1 cellular context compared by ENCODE assay signal in the genomic region with DNA sequence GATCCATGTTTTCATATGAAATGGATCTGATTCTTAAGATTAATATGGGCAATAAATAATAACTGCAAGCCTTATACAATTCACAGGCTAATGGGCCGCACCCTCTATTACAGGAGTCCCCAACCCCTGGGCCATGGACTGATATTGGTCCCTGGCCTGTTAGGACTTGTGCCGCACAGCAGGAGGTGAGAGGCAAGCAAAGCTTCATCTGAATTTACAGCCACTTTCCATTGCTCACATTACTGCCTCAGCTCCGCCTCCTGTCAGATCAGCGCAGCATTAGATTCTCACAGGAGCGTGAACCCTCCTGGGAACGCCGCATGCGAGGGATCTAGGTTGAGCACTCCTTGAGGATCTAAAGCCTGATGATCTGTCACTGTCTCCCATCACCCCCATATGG.
TF ChIP-seq lines count a peak whose summit lies in the region.

No MANE protein-coding gene starts in this region.

TF ChIP-seq in HEK293, 187 proteins besides CTCF, POLR2A, EP300 and RAD21 (continues in another document):
- TF ChIP-seq KLF9 (tag by site-specific recombination; IDR thresholded peaks at IDR 0.05; ENCODE audit: low read depth): peak; percentile 72
- TF ChIP-seq BCL11A (tag by site-specific recombination; IDR thresholded peaks at IDR 0.05; ENCODE audit: low read depth): peak; percentile 88
- no peak for TF ChIP-seq ZNF354C (tag by site-specific recombination; IDR thresholded peaks at IDR 0.05; ENCODE audit: borderline replicate concordance, low read depth)
- TF ChIP-seq ZNF391 (tag by site-specific recombination; IDR thresholded peaks at IDR 0.05; ENCODE audit: borderline replicate concordance, low read depth): peak; percentile 87; the same call in 1 of the 2 replicates
- TF ChIP-seq ZNF549 (tag by site-specific recombination; IDR thresholded peaks at IDR 0.05): no peak
- no peak for TF ChIP-seq ZNF837 (tag by site-specific recombination; IDR thresholded peaks at IDR 0.05)
- TF ChIP-seq SALL2 (tag by site-specific recombination; IDR thresholded peaks at IDR 0.05; ENCODE audit: borderline replicate concordance): no peak
- TF ChIP-seq ZNF707 (tag by site-specific recombination; IDR thresholded peaks at IDR 0.05): no peak
- TF ChIP-seq ZNF521 (tag by site-specific recombination; IDR thresholded peaks at IDR 0.05): no peak
- TF ChIP-seq ZFP69B (tag by site-specific recombination; IDR thresholded peaks at IDR 0.05): peak; percentile 69
- no peak for TF ChIP-seq ZNF514 (tag by site-specific recombination; IDR thresholded peaks at IDR 0.05)
- no peak for TF ChIP-seq ZNF426 (tag by site-specific recombination; IDR thresholded peaks at IDR 0.05)
- TF ChIP-seq ZNF292 (tag by site-specific recombination; IDR thresholded peaks at IDR 0.05; ENCODE audit: borderline replicate concordance, low read depth): no peak
- no peak for TF ChIP-seq ZNF23 (tag by site-specific recombination; IDR thresholded peaks at IDR 0.05; ENCODE audit: borderline replicate concordance)
- no peak for TF ChIP-seq ZNF585B (tag by site-specific recombination; IDR thresholded peaks at IDR 0.05)
- TF ChIP-seq, protein P1, sequence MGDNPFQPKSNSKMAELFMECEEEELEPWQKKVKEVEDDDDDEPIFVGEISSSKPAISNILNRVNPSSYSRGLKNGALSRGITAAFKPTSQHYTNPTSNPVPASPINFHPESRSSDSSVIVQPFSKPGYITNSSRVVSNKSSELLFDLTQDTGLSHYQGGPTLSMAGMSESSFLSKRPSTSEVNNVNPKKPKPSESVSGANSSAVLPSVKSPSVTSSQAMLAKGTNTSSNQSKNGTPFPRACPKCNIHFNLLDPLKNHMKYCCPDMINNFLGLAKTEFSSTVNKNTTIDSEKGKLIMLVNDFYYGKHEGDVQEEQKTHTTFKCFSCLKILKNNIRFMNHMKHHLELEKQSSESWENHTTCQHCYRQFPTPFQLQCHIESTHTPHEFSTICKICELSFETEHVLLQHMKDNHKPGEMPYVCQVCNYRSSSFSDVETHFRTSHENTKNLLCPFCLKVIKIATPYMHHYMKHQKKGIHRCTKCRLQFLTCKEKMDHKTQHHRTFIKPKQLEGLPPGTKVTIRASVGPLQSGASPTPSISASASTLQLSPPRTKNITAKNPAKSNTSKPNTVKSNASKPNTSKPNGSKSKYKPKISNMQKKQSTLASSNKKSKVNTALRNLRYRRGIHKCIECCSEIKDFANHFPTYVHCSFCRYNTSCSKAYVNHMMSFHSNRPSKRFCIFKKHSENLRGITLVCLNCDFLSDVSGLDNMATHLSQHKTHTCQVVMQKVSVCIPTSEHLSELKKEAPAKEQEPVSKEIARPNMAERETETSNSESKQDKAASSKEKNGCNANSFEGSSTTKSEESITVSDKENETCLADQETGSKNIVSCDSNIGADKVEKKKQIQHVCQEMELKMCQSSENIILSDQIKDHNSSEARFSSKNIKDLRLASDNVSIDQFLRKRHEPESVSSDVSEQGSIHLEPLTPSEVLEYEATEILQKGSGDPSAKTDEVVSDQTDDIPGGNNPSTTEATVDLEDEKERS (tag by site-specific recombination; IDR thresholded peaks at IDR 0.05): no peak
- TF ChIP-seq ZNF366 (tag by site-specific recombination; conservative IDR thresholded peaks at IDR 0.05): peak; percentile 89
- TF ChIP-seq ZNF830 (tag by site-specific recombination; IDR thresholded peaks at IDR 0.05; ENCODE audit: low read depth): no peak
- TF ChIP-seq ZBTB21 (tag by site-specific recombination; IDR thresholded peaks at IDR 0.05): 0 out of 2 replicates have a peak, but pooled peaks have one; percentile 62
- TF ChIP-seq, protein P2, sequence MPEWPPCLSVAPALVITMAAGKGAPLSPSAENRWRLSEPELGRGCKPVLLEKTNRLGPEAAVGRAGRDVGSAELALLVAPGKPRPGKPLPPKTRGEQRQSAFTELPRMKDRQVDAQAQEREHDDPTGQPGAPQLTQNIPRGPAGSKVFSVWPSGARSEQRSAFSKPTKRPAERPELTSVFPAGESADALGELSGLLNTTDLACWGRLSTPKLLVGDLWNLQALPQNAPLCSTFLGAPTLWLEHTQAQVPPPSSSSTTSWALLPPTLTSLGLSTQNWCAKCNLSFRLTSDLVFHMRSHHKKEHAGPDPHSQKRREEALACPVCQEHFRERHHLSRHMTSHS (tag by site-specific recombination; IDR thresholded peaks at IDR 0.05): peak; percentile 70
- TF ChIP-seq HOXA7 (CRISPR knock-in tag; IDR thresholded peaks at IDR 0.05; ENCODE audit: borderline replicate concordance): no peak
- no peak for TF ChIP-seq ZNF76 (tag by site-specific recombination; IDR thresholded peaks at IDR 0.05; ENCODE audit: borderline replicate concordance, low read depth)
- no peak for TF ChIP-seq HOXC10 (CRISPR knock-in tag; IDR thresholded peaks at IDR 0.05)
- TF ChIP-seq, protein P3, sequence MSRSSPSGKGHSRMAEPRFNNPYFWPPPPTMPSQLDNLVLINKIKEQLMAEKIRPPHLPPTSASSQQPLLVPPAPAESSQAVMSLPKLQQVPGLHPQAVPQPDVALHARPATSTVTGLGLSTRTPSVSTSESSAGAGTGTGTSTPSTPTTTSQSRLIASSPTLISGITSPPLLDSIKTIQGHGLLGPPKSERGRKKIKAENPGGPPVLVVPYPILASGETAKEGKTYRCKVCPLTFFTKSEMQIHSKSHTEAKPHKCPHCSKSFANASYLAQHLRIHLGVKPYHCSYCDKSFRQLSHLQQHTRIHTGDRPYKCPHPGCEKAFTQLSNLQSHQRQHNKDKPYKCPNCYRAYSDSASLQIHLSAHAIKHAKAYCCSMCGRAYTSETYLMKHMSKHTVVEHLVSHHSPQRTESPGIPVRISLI (tag by site-specific recombination; IDR thresholded peaks at IDR 0.05): no peak
- no peak for TF ChIP-seq ZNF112 (tag by site-specific recombination; IDR thresholded peaks at IDR 0.05)
- no peak for TF ChIP-seq YY2 (tag by site-specific recombination; IDR thresholded peaks at IDR 0.05)
- TF ChIP-seq, protein P4, sequence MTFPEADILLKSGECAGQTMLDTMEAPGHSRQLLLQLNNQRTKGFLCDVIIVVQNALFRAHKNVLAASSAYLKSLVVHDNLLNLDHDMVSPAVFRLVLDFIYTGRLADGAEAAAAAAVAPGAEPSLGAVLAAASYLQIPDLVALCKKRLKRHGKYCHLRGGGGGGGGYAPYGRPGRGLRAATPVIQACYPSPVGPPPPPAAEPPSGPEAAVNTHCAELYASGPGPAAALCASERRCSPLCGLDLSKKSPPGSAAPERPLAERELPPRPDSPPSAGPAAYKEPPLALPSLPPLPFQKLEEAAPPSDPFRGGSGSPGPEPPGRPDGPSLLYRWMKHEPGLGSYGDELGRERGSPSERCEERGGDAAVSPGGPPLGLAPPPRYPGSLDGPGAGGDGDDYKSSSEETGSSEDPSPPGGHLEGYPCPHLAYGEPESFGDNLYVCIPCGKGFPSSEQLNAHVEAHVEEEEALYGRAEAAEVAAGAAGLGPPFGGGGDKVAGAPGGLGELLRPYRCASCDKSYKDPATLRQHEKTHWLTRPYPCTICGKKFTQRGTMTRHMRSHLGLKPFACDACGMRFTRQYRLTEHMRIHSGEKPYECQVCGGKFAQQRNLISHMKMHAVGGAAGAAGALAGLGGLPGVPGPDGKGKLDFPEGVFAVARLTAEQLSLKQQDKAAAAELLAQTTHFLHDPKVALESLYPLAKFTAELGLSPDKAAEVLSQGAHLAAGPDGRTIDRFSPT (tag by site-specific recombination; IDR thresholded peaks at IDR 0.05): peak; percentile 98
- TF ChIP-seq GLI2 (tag by site-specific recombination; IDR thresholded peaks at IDR 0.05; ENCODE audit: borderline replicate concordance, low read depth): peak; percentile 75; the same call in 1 of the 2 replicates
- TF ChIP-seq KLF7 (tag by site-specific recombination; IDR thresholded peaks at IDR 0.05; ENCODE audit: borderline replicate concordance): peak; percentile 98
- TF ChIP-seq, protein P5, sequence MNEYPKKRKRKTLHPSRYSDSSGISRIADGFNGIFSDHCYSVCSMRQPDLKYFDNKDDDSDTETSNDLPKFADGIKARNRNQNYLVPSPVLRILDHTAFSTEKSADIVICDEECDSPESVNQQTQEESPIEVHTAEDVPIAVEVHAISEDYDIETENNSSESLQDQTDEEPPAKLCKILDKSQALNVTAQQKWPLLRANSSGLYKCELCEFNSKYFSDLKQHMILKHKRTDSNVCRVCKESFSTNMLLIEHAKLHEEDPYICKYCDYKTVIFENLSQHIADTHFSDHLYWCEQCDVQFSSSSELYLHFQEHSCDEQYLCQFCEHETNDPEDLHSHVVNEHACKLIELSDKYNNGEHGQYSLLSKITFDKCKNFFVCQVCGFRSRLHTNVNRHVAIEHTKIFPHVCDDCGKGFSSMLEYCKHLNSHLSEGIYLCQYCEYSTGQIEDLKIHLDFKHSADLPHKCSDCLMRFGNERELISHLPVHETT (tag by site-specific recombination; IDR thresholded peaks at IDR 0.05): peak; percentile 77
- TF ChIP-seq ZNF544 (tag by site-specific recombination; IDR thresholded peaks at IDR 0.05): no peak
- no peak for TF ChIP-seq ZNF16 (tag by site-specific recombination; IDR thresholded peaks at IDR 0.05; ENCODE audit: low read depth)
- TF ChIP-seq, protein P6, sequence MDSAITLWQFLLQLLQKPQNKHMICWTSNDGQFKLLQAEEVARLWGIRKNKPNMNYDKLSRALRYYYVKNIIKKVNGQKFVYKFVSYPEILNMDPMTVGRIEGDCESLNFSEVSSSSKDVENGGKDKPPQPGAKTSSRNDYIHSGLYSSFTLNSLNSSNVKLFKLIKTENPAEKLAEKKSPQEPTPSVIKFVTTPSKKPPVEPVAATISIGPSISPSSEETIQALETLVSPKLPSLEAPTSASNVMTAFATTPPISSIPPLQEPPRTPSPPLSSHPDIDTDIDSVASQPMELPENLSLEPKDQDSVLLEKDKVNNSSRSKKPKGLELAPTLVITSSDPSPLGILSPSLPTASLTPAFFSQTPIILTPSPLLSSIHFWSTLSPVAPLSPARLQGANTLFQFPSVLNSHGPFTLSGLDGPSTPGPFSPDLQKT (IDR thresholded peaks at IDR 0.05; ENCODE audit: borderline replicate concordance, low read depth, low read length): no peak
- TF ChIP-seq ZFP41 (tag by site-specific recombination; IDR thresholded peaks at IDR 0.05; ENCODE audit: borderline replicate concordance): no peak
- TF ChIP-seq ZNF174 (tag by site-specific recombination; IDR thresholded peaks at IDR 0.05): no peak
- TF ChIP-seq, protein P7, sequence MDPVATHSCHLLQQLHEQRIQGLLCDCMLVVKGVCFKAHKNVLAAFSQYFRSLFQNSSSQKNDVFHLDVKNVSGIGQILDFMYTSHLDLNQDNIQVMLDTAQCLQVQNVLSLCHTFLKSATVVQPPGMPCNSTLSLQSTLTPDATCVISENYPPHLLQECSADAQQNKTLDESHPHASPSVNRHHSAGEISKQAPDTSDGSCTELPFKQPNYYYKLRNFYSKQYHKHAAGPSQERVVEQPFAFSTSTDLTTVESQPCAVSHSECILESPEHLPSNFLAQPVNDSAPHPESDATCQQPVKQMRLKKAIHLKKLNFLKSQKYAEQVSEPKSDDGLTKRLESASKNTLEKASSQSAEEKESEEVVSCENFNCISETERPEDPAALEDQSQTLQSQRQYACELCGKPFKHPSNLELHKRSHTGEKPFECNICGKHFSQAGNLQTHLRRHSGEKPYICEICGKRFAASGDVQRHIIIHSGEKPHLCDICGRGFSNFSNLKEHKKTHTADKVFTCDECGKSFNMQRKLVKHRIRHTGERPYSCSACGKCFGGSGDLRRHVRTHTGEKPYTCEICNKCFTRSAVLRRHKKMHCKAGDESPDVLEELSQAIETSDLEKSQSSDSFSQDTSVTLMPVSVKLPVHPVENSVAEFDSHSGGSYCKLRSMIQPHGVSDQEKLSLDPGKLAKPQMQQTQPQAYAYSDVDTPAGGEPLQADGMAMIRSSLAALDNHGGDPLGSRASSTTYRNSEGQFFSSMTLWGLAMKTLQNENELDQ (tag by site-specific recombination; IDR thresholded peaks at IDR 0.05; ENCODE audit: low read depth): no peak
- no peak for TF ChIP-seq ZNF133 (tag by site-specific recombination; IDR thresholded peaks at IDR 0.05)
- no peak for TF ChIP-seq ZNF121 (tag by site-specific recombination; IDR thresholded peaks at IDR 0.05)
- TF ChIP-seq KLF1 (tag by site-specific recombination; IDR thresholded peaks at IDR 0.05): peak; percentile 96
- TF ChIP-seq, protein P8, sequence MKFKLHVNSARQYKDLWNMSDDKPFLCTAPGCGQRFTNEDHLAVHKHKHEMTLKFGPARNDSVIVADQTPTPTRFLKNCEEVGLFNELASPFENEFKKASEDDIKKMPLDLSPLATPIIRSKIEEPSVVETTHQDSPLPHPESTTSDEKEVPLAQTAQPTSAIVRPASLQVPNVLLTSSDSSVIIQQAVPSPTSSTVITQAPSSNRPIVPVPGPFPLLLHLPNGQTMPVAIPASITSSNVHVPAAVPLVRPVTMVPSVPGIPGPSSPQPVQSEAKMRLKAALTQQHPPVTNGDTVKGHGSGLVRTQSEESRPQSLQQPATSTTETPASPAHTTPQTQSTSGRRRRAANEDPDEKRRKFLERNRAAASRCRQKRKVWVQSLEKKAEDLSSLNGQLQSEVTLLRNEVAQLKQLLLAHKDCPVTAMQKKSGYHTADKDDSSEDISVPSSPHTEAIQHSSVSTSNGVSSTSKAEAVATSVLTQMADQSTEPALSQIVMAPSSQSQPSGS (tag by site-specific recombination; IDR thresholded peaks at IDR 0.05; ENCODE audit: low read depth): peak; percentile 20; the same call in 1 of the 2 replicates
- TF ChIP-seq ZNF660 (tag by site-specific recombination; IDR thresholded peaks at IDR 0.05): peak; percentile 89
- no peak for TF ChIP-seq ZNF202 (tag by site-specific recombination; IDR thresholded peaks at IDR 0.05; ENCODE audit: borderline replicate concordance)
- TF ChIP-seq ZNF169 (tag by site-specific recombination; IDR thresholded peaks at IDR 0.05): no peak
- no peak for TF ChIP-seq ZFHX2 (tag by site-specific recombination; conservative IDR thresholded peaks at IDR 0.05)
- TF ChIP-seq, protein P9, sequence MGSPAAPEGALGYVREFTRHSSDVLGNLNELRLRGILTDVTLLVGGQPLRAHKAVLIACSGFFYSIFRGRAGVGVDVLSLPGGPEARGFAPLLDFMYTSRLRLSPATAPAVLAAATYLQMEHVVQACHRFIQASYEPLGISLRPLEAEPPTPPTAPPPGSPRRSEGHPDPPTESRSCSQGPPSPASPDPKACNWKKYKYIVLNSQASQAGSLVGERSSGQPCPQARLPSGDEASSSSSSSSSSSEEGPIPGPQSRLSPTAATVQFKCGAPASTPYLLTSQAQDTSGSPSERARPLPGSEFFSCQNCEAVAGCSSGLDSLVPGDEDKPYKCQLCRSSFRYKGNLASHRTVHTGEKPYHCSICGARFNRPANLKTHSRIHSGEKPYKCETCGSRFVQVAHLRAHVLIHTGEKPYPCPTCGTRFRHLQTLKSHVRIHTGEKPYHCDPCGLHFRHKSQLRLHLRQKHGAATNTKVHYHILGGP (tag by site-specific recombination; IDR thresholded peaks at IDR 0.05): peak; percentile 55; the same call in 1 of the 2 replicates
- no peak for TF ChIP-seq ZNF701 (tag by site-specific recombination; IDR thresholded peaks at IDR 0.05)
- TF ChIP-seq FEZF1 (tag by site-specific recombination; IDR thresholded peaks at IDR 0.05): peak; percentile 100
- TF ChIP-seq ZNF768 (tag by site-specific recombination; IDR thresholded peaks at IDR 0.05): no peak
- TF ChIP-seq KLF8 (tag by site-specific recombination; IDR thresholded peaks at IDR 0.05): peak; percentile 96
- TF ChIP-seq ZNF785 (tag by site-specific recombination; IDR thresholded peaks at IDR 0.05): no peak
- no peak for TF ChIP-seq ZNF416 (tag by site-specific recombination; IDR thresholded peaks at IDR 0.05)
